8 cellular contexts compared by ENCODE assay signal in genomic region chr17:39573447-39574298, GRCh38.
DNase-seq lines count a peak whose midpoint lies in the region; ATAC-seq lines count a peak whose summit lies in the region.

No MANE protein-coding gene starts in this region.

- no peaks in the 10 kb centered on the region for H3K27me3 ChIP-seq in neuron (ENCODE audit: insufficient read depth, low read length)

- H3K4me1 ChIP-seq in neuron (ENCODE audit: insufficient read depth, low read length), result peaks cover 7% of the 10 kb centered on the region

- H3K36me3 Mint-ChIP-seq in activated naive CD4-positive, alpha-beta T cell treated with anti-CD3 and anti-CD28 coated beads, Interleukin-2, amount 50 U/mL, for 24 hours, result peaks cover 25% of the 10 kb centered on the region

- peak overlapping the region; percentile 65 for H3K4me3 ChIP-seq in neuron (ENCODE audit: low read length)

- peak overlapping the region; percentile 86 for H3K4me3 Mint-ChIP-seq in activated naive CD4-positive, alpha-beta T cell treated with anti-CD3 and anti-CD28 coated beads, Interleukin-2, amount 50 U/mL, for 24 hours

- no peak overlapping the region for H3K27ac Mint-ChIP-seq in activated naive CD4-positive, alpha-beta T cell treated with anti-CD3 and anti-CD28 coated beads, Interleukin-2, amount 50 U/mL, for 24 hours

- H3K9me3 Mint-ChIP-seq in activated naive CD4-positive, alpha-beta T cell treated with anti-CD3 and anti-CD28 coated beads, Interleukin-2, amount 50 U/mL, for 24 hours, result peaks cover 9% of the 10 kb centered on the region

- H3K27me3 Mint-ChIP-seq in activated naive CD4-positive, alpha-beta T cell treated with anti-CD3 and anti-CD28 coated beads, Interleukin-2, amount 50 U/mL, for 24 hours, result peaks cover 9% of the 10 kb centered on the region

- H3K4me1 Mint-ChIP-seq in activated naive CD4-positive, alpha-beta T cell treated with anti-CD3 and anti-CD28 coated beads, Interleukin-2, amount 50 U/mL, for 24 hours, result peaks cover 4% of the 10 kb centered on the region

- peak overlapping the region; percentile 91 for H2AFZ ChIP-seq in neuron (ENCODE audit: low read depth, low read length)

- peaks cover 4% of the 10 kb centered on the region for H3K9me3 ChIP-seq in neuron (ENCODE audit: low read length)

- peak; percentile 47 for ATAC-seq in GM18498 (IDR thresholded peaks at IDR 0.05; ENCODE audit: unreplicated experiment)
- ATAC-seq in HG02610 (IDR thresholded peaks at IDR 0.05; ENCODE audit: unreplicated experiment), result no peak
- no peak for ATAC-seq in HG02759 (IDR thresholded peaks at IDR 0.05; ENCODE audit: unreplicated experiment)

- peaks cover 6% of the 10 kb centered on the region for H3K36me3 ChIP-seq in neuron (ENCODE audit: insufficient read depth, low read length)

- DNase-seq in AG08396 (ENCODE audit: low spot score) (peak; percentile 93), NCI-H748 treated with DMSO at 0.1 percent for 48 hours (lab: John Stamatoyannopoulos, UW) (peak; percentile 55), germinal center (ENCODE audit: low spot score) (peak; percentile 75)
